20 cellular contexts compared by ENCODE assay signal in the genomic region with DNA sequence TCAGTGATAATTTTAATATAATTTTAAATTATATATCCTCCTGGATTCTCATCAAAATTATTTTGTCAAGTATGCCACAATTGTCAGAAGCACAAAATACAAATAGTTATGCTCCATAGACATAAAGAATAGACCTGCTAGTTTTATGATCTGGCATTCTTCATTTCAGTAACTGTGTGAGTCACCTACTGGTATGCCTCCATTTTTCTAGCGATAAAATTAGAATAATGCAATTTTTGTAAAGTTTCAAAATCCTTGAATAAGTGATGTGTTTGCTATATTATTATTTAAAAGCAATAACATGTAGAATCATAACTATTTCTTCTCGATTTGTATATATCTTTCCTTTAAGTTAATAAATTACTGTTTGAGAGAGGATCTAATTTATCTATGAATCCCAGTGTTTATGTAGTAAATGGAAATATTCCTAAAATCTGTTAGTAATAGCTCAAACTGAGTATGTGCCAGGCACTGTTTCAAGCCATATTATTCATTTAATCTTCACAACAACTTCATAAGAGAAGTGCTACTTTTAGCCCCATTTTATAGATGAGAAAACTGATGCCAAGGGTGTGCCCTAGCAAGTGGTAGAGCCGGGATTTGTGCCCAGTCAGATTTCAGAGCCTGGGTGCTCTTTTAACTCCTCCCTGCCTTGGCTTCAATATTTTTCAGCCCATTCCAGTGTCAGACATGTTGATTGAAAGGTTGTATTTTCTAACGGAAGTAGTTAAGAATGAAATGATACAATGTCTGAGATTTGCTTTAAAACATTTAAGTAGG. TPM values are rescaled to one million over a fixed set of nuclear protein-coding genes. Genes with fewer than 3 reads are reported as not detected.
DNase-seq lines count a peak whose midpoint lies in the region; ATAC-seq and TF ChIP-seq lines count a peak whose summit lies in the region.
"Had no signal": no experiment of that assay in that cellular context is flagged by ENCODE, and none has a peak within 500 bp of the region (broad histone marks: within the 10 kb centered on the region; RNA-seq: fewer than 3 reads in every experiment).

No MANE protein-coding gene starts in this region.

- no peak overlapping the region for H3K4me3 ChIP-seq in adipocyte (ENCODE audit: low read length)
- peak overlapping the region in 2 of 4 donors; percentile 62 to 63 for H3K4me3 ChIP-seq in sigmoid colon
- peak overlapping the region in 3 of 12 donors; percentile 0 to 65 (median 13) for H3K4me3 ChIP-seq in heart left ventricle

- intact Hi-C loops in sigmoid colon (cut with DNase I): no loop called here
- intact Hi-C loops in heart left ventricle (cut with DNase I): no loop called here

- no peaks in the 10 kb centered on the region for H3K27me3 ChIP-seq in adipocyte (replicated peaks; ENCODE audit: control insufficient read depth, insufficient read depth, low read length)
- H3K27me3 ChIP-seq in foreskin keratinocyte: no peaks in the 10 kb centered on the region
- no peaks in the 10 kb centered on the region for H3K27me3 ChIP-seq in sigmoid colon
- no peaks in the 10 kb centered on the region for H3K27me3 ChIP-seq in heart left ventricle
- H3K27me3 ChIP-seq: spleen had no signal

- H3K9me3 ChIP-seq in adipocyte (ENCODE audit: control insufficient read depth, low read length): no peaks in the 10 kb centered on the region
- no peaks in the 10 kb centered on the region for H3K9me3 ChIP-seq in sigmoid colon
- H3K9me3 ChIP-seq in heart left ventricle: no peaks in the 10 kb centered on the region
- H3K9me3 ChIP-seq: spleen had no signal

- ATAC-seq in foreskin keratinocyte (no peak), heart left ventricle (no peak)
- ATAC-seq: stimulated activated memory B cell treated with anti-CD40 and anti-IgM and Interleukin-4, amounts not matched to agents 10 μg/mL and 1 μg/mL and 100 μg/mL, for 72 hours had no signal

- peak; percentile 47 for DNase-seq in EH (ENCODE audit: low read depth)
- peak; percentile 51 for DNase-seq in adipocyte (ENCODE audit: low read depth)
- no peak for DNase-seq in foreskin keratinocyte
- no peak for DNase-seq in sigmoid colon
- DNase-seq in NCI-H69 (lab: John Stamatoyannopoulos, UW): no peak
- no peak for DNase-seq in NCI-H226
- no peak for DNase-seq in heart left ventricle
- no peak for DNase-seq in activated CD8-positive, alpha-beta memory T cell treated with anti-CD3 and anti-CD28 coated beads for 24 hours
- DNase-seq: activated CD4-positive, alpha-beta T cell treated with anti-CD3 and anti-CD28 coated beads, Interleukin-2, amount 10 ng/mL, durations not matched to agents 7 days and 5 days; activated naive CD8-positive, alpha-beta T cell treated with anti-CD3 and anti-CD28 coated beads for 36 hours; activated T-cell treated with anti-CD3 and anti-CD28 coated beads, Interleukin-2, amount 50 U/mL, for 24 hours; central memory CD4-positive, alpha-beta T cell; GDM1; glutamatergic neuron; NCI-H1092 treated with DMSO at 0.1 percent for 48 hours; nucleus accumbens; SIG-M5; spleen; T-helper 9 cell had no signal

- TF ChIP-seq EP300 in sigmoid colon (IDR thresholded peaks at IDR 0.05): no peak

- peaks cover 42% of the 10 kb centered on the region for H3K36me3 ChIP-seq in adipocyte (ENCODE audit: control insufficient read depth, insufficient read depth, low read length, severe bottlenecking)
- H3K36me3 ChIP-seq in sigmoid colon: peaks cover 12 to 35% (median 32%) of the 10 kb centered on the region in 4 donors
- peaks cover 2 to 43% (median 38%) of the 10 kb centered on the region in 9 donors for H3K36me3 ChIP-seq in heart left ventricle

- TF ChIP-seq CTCF in foreskin keratinocyte (conservative IDR thresholded peaks at IDR 0.05) (no peak), sigmoid colon (IDR thresholded peaks at IDR 0.05) (no peak), heart left ventricle (IDR thresholded peaks at IDR 0.05) (no peak)

- peaks cover 29% of the 10 kb centered on the region for H3K4me1 ChIP-seq in adipocyte (ENCODE audit: control insufficient read depth, insufficient read depth, low read length)
- peaks cover 10% of the 10 kb centered on the region for H3K4me1 ChIP-seq in foreskin keratinocyte
- peaks cover 0 to 55% (median 33%) of the 10 kb centered on the region in 4 donors for H3K4me1 ChIP-seq in sigmoid colon
- H3K4me1 ChIP-seq in heart left ventricle: peaks cover 0 to 39% (median 7%) of the 10 kb centered on the region in 12 donors

- TF ChIP-seq POLR2A in sigmoid colon (IDR thresholded peaks at IDR 0.05) (no peak), heart left ventricle (IDR thresholded peaks at IDR 0.05) (no peak)

- 33 to 70% methylated on average over 4 of the region's 4 CpGs for WGBS in sigmoid colon, 2 donors
- WGBS in heart left ventricle, 4 donors: 82 to 88% (median 84%) methylated on average over 4 of the region's 4 CpGs

- H3K27ac ChIP-seq in foreskin keratinocyte (peak overlapping the region; percentile 77), sigmoid colon (peak overlapping the region; percentile 79 to 84 (median 82)), heart left ventricle (peak overlapping the region in 1 of 12 donors; percentile 56)

- no peak overlapping the region for H3K9ac ChIP-seq in adipocyte (ENCODE audit: low read length)

RNA-seq across cellular contexts. Expression of a gene that starts 38.4 kb away (rescaled TPM):
- total RNA-seq in foreskin keratinocyte (164 and 203 TPM in 2 replicates), sigmoid colon (100 to 1,000 TPM; 108 to 209 (median 167) TPM), heart left ventricle (10 to 100 TPM; 12.7 to 29.5 (median 15.8) TPM)
- polyA plus RNA-seq in foreskin keratinocyte (63.4 and 64.3 TPM in 2 replicates), sigmoid colon (100 to 1,000 TPM in 2 of 3 donors, 10 to 100 TPM in 1; 75.3 to 333 (median 245) TPM), heart left ventricle (1 to 10 TPM; 5.6 to 7.0 TPM)

RNA-seq across cellular contexts. Expression of a gene that starts 46.2 kb away (rescaled TPM):
- total RNA-seq in foreskin keratinocyte (0.60 and 1.1 TPM in 2 replicates), sigmoid colon (not detected), heart left ventricle (1 to 10 TPM in 1 of 9 donors, under 1 TPM in 8; 0.12 to 2.8 (median 0.40) TPM)
- polyA plus RNA-seq in foreskin keratinocyte (0.35 and 1.0 TPM in 2 replicates), sigmoid colon (10 to 100 TPM; 15.3 to 52.2 (median 40.8) TPM), heart left ventricle (under 1 TPM; 0.22 to 0.27 TPM)
- total RNA-seq: activated CD4-positive, alpha-beta T cell treated with anti-CD3 and anti-CD28 coated beads, Interleukin-2, amount 10 ng/mL, durations not matched to agents 7 days and 5 days; activated naive CD8-positive, alpha-beta T cell treated with anti-CD3 and anti-CD28 coated beads for 36 hours; spleen had no signal
- polyA plus RNA-seq: spleen had no signal

RNA-seq across cellular contexts. Expression of a gene that starts 48.6 kb away (rescaled TPM):
- total RNA-seq in foreskin keratinocyte: 2.4 and 65.7 TPM in 2 replicates
- polyA plus RNA-seq in foreskin keratinocyte: 2.1 and 104 TPM in 2 replicates
- total RNA-seq in sigmoid colon: not detected
- polyA plus RNA-seq in sigmoid colon: not detected
- total RNA-seq in heart left ventricle: not detected
- polyA plus RNA-seq in heart left ventricle: not detected
- total RNA-seq: activated CD4-positive, alpha-beta T cell treated with anti-CD3 and anti-CD28 coated beads, Interleukin-2, amount 10 ng/mL, durations not matched to agents 7 days and 5 days; activated naive CD8-positive, alpha-beta T cell treated with anti-CD3 and anti-CD28 coated beads for 36 hours; spleen had no signal

Comparison
In these comparisons a context has a peak if more than half of its experiments do, and no peak if none do; other contexts are left out.
1. DNase-seq: peak in EH (single experiment) and adipocyte (single experiment); none in foreskin keratinocyte (0 of 2), sigmoid colon (single experiment), NCI-H69 (single experiment), NCI-H226 (single experiment), heart left ventricle (0 of 5) and activated CD8-positive, alpha-beta memory T cell treated with anti-CD3 and anti-CD28 coated beads for 24 hours (single experiment).